9 cellular contexts compared by ENCODE assay signal in genomic region chr13:106083620-106084350, GRCh38.
DNase-seq lines count a peak whose midpoint lies in the region; ATAC-seq and TF ChIP-seq lines count a peak whose summit lies in the region.
"Had no signal": no experiment of that assay in that cellular context is flagged by ENCODE, and none has a peak within 500 bp of the region (broad histone marks: within the 10 kb centered on the region; RNA-seq: fewer than 3 reads in every experiment).

No MANE protein-coding gene starts in this region.

- no peak overlapping the region for H3K23ac ChIP-seq in H9 (ENCODE audit: insufficient read length, low read depth, low read length)

- H3K4me2 ChIP-seq in H9 (ENCODE audit: insufficient read depth, insufficient read length, low read length) = no peak overlapping the region

- no peak overlapping the region for H4K8ac ChIP-seq in H9 (replicated peaks; ENCODE audit: insufficient read length, low read depth, low read length)

- no peak overlapping the region for H3T11ph ChIP-seq in H9 (ENCODE audit: low read length)

- DNase-seq in GM03348 (ENCODE audit: low spot score) (peak; percentile 65), H9 (peak; percentile 47), OCI-M1 (lab: John Stamatoyannopoulos, UW) (peak; percentile 44), fibroblast of villous mesenchyme (ENCODE audit: low read depth) (peak; percentile 57), ecto neural progenitor cell (ENCODE audit: low spot score) (no peak), DMS79 (lab: John Stamatoyannopoulos, UW) (no peak)
- peak; percentile 15 for DNase-seq in stimulated activated naive CD8-positive, alpha-beta T cell treated with anti-CD3 and anti-CD28 coated beads, Interleukin-15, Interleukin-2, amounts not matched to agents 100 U/mL and 50 U/mL, for 24 hours

- H2AFZ ChIP-seq in H9 (ENCODE audit: low read length) = no peak overlapping the region

- no peak overlapping the region for H2BK5ac ChIP-seq in H9 (ENCODE audit: insufficient read length, low read length)

- H3K9ac ChIP-seq in H9 (ENCODE audit: extremely low read depth, insufficient read length, low read length) = no peak overlapping the region

- no peak overlapping the region for H2BK15ac ChIP-seq in H9 (ENCODE audit: low read depth, low read length)

- no CpG with 5 or more reads among the region's 3 CpGs for WGBS in H9 (ENCODE audit: extremely low coverage, insufficient read length, low lambda C conversion rate)

- no peaks in the 10 kb centered on the region for H3K23me2 ChIP-seq in H9 (ENCODE audit: insufficient read length, low read depth, low read length, poor library complexity, severe bottlenecking)

- no peak overlapping the region for H4K5ac ChIP-seq in H9 (ENCODE audit: insufficient read length, low read depth, low read length)

- 0 out of 2 replicates have a peak, but pooled peaks cover 2% of the 10 kb centered on the region for H3K79me2 ChIP-seq in H9 (ENCODE audit: insufficient read depth, low read length)

- H2BK120ac ChIP-seq in H9 (ENCODE audit: low read depth, low read length, poor library complexity, severe bottlenecking) = no peak overlapping the region

- H3K79me1 ChIP-seq in H9 (ENCODE audit: insufficient read depth, low read depth, low read length, poor library complexity, severe bottlenecking) = no peaks in the 10 kb centered on the region

- no peaks in the 10 kb centered on the region for H3K9me3 ChIP-seq in H9 (ENCODE audit: control insufficient read depth, low read depth, low read length)

- no peak overlapping the region for H3K56ac ChIP-seq in H9 (ENCODE audit: insufficient read length, low read depth, low read length)

- no peaks in the 10 kb centered on the region for H4K20me1 ChIP-seq in H9 (ENCODE audit: control insufficient read depth, insufficient read depth, insufficient read length)

- H2BK12ac ChIP-seq in H9 (ENCODE audit: insufficient read length, low read depth, low read length) = no peak overlapping the region

- H3K4me3 ChIP-seq in fibroblast of villous mesenchyme (ENCODE audit: low read depth, low read length) = no peak overlapping the region
- H3K4me3 ChIP-seq: SK-N-MC had no signal

- H3K9me3 Mint-ChIP-seq in H9 = peaks cover 3 to 4% of the 10 kb centered on the region in 2 experiments; a peak in 3 of 5 replicates
- H3K9me3 Mint-ChIP-seq in activated T-helper 17 cell treated with anti-CD3 and anti-CD28 coated beads, Interleukin-2, amount 50 U/mL, for 72 hours = no peaks in the 10 kb centered on the region

- TF ChIP-seq CTCF in H9 (conservative IDR thresholded peaks at IDR 0.05) = peak; percentile 84
- peak; percentile 87 for TF ChIP-seq CTCF in fibroblast of villous mesenchyme (IDR thresholded peaks at IDR 0.05; ENCODE audit: insufficient read depth, low read depth, low read length)

- H4K91ac ChIP-seq in H9 (ENCODE audit: insufficient read length, low read depth, low read length) = no peak overlapping the region

- H3K36me3 Mint-ChIP-seq in H9 (ENCODE audit: insufficient read depth in 1 of 3, low read depth in 3 of 3) = peaks cover 0 to 11% (median 3%) of the 10 kb centered on the region in 3 experiments; a peak in 4 of 7 replicates
- H3K36me3 Mint-ChIP-seq in activated T-helper 17 cell treated with anti-CD3 and anti-CD28 coated beads, Interleukin-2, amount 50 U/mL, for 72 hours (ENCODE audit: low read depth) = no peaks in the 10 kb centered on the region

- H3K27ac ChIP-seq in H9 (ENCODE audit: insufficient read length, low read depth, low read length) = no peak overlapping the region
- H3K27ac ChIP-seq: SK-N-MC had no signal

- H3K14ac ChIP-seq in H9 (ENCODE audit: insufficient read depth, low read length) = no peak overlapping the region

- no peaks in the 10 kb centered on the region; the same call in 1 of the 2 replicates for H3K27me3 Mint-ChIP-seq in H9 (ENCODE audit: low read depth)
- H3K27me3 Mint-ChIP-seq in activated T-helper 17 cell treated with anti-CD3 and anti-CD28 coated beads, Interleukin-2, amount 50 U/mL, for 72 hours = no peaks in the 10 kb centered on the region

- no peak overlapping the region for H3K27ac Mint-ChIP-seq in H9
- no peak overlapping the region for H3K27ac Mint-ChIP-seq in activated T-helper 17 cell treated with anti-CD3 and anti-CD28 coated beads, Interleukin-2, amount 50 U/mL, for 72 hours

- H3K4ac ChIP-seq in H9 (ENCODE audit: low read depth, low read length) = no peak overlapping the region

- H2AK5ac ChIP-seq in H9 (ENCODE audit: insufficient read length, low read length) = no peak overlapping the region

- H3K27me3 ChIP-seq in H9 (ENCODE audit: insufficient read depth, low read length) = no peaks in the 10 kb centered on the region

- ATAC-seq in stimulated activated naive CD8-positive, alpha-beta T cell treated with anti-CD3 and anti-CD28 coated beads, Interleukin-15, Interleukin-2, amounts not matched to agents 100 U/mL and 50 U/mL, for 24 hours = peak; percentile 52
- ATAC-seq in activated T-helper 17 cell treated with anti-CD3 and anti-CD28 coated beads, Interleukin-2, amount 50 U/mL, for 72 hours (replicated peaks) = no peak

- H3K4me3 Mint-ChIP-seq in H9 = no peak overlapping the region
- H3K4me3 Mint-ChIP-seq in activated T-helper 17 cell treated with anti-CD3 and anti-CD28 coated beads, Interleukin-2, amount 50 U/mL, for 72 hours = no peak overlapping the region

- no peak overlapping the region for H3K18ac ChIP-seq in H9 (ENCODE audit: insufficient read length, low read depth, low read length)

- H3K4me1 ChIP-seq in H9 (ENCODE audit: insufficient read depth, low read length) = no peaks in the 10 kb centered on the region

- H3K4me1 Mint-ChIP-seq in H9 = peaks cover 13% of the 10 kb centered on the region in 2 experiments
- H3K4me1 Mint-ChIP-seq in activated T-helper 17 cell treated with anti-CD3 and anti-CD28 coated beads, Interleukin-2, amount 50 U/mL, for 72 hours = no peaks in the 10 kb centered on the region

- H2BK20ac ChIP-seq in H9 (ENCODE audit: low read depth, low read length, poor library complexity, severe bottlenecking) = no peak overlapping the region

Comparison
In these comparisons a context has a peak if more than half of its experiments do, and no peak if none do; other contexts are left out.
1. DNase-seq: peak in GM03348 (single experiment), H9 (single experiment), OCI-M1 (single experiment), fibroblast of villous mesenchyme (single experiment) and stimulated activated naive CD8-positive, alpha-beta T cell treated with anti-CD3 and anti-CD28 coated beads, Interleukin-15, Interleukin-2, amounts not matched to agents 100 U/mL and 50 U/mL, for 24 hours (single experiment); none in ecto neural progenitor cell (single experiment) and DMS79 (single experiment).